In genomic region chr17:73650617-73651200, GRCh38 we compare ENCODE assay signal across 20 cellular contexts.
"Had no signal": no experiment of that assay in that cellular context is flagged by ENCODE, and none has a peak within 500 bp of the region (broad histone marks: within the 10 kb centered on the region; RNA-seq: fewer than 3 reads in every experiment).

No MANE protein-coding gene starts in this region.

- H3K9me3 ChIP-seq: adrenal gland, neutrophil, pancreas, psoas muscle, thyroid gland had no signal

- DNase-seq: activated B cell treated with CpG ODN at 0.5 μM for 24 hours; activated CD4-positive, alpha-beta memory T cell treated with anti-CD3 and anti-CD28 coated beads for 36 hours; activated T-cell treated with anti-CD3 and anti-CD28 coated beads, Interleukin-2, amount 50 U/mL, for 24 hours; brain microvascular endothelial cell; central memory CD4-positive, alpha-beta T cell; left cardiac atrium; natural killer cell; pancreas; right cardiac atrium; stimulated activated CD4-positive, alpha-beta T cell treated with anti-CD3 and anti-CD28 coated beads, Interleukin-4, amount 100 ng/mL, for 4 hours; stimulated activated naive CD8-positive, alpha-beta T cell treated with anti-CD3 and anti-CD28 coated beads, Interleukin-15, Interleukin-2, amounts not matched to agents 100 U/mL and 50 U/mL, for 24 hours; SW 1271; T-helper 17 cell had no signal

- H3K27me3 ChIP-seq: adrenal gland, ascending aorta, thyroid gland had no signal

- ATAC-seq: gastroesophageal sphincter, natural killer cell, psoas muscle, T-helper 17 cell had no signal

- H3K27ac ChIP-seq: adrenal gland, ascending aorta, brain microvascular endothelial cell, epithelial cell of prostate, gastroesophageal sphincter, neutrophil, pancreas, psoas muscle, thyroid gland had no signal

- H3K4me3 ChIP-seq: adrenal gland, ascending aorta, gastroesophageal sphincter, pancreas, psoas muscle, thyroid gland had no signal

- H3K4me1 ChIP-seq: adrenal gland, ascending aorta, pancreas, psoas muscle had no signal

- H3K36me3 ChIP-seq: adrenal gland, ascending aorta, brain microvascular endothelial cell, gastroesophageal sphincter, neutrophil, pancreas, thyroid gland had no signal
